ENCODE assay signal across 1 cellular context in the genomic region with DNA sequence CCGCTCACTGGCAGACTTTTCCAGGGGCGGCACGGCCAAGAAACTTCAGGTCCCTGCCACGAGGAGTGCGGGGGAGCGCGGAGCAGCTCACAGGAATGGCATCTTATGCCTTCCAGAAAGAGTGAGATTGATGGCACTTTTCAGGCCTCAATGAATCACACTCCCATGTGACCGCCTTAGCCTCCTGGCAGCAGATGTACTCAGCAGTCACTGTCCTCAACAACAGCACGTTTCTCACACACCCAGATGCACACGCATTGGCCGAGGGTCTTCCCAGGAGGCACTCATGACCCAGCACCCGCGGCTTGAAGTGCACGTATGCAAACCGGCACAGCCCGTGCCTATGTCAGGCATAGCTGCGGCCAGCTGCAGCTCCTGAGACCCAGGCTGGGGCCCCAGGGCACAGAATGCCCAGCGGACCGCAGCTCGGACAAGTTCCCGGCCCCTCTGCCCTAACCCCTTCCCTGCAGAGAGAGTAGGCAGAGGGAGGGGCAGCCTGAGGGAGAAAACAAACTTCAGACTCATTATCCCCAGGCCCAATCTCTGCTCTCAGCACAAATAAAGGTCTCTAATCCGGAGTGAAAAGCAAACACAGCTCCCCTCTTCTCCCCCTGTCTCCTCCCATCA.
A peak's percentile ranks its signal among the peaks of the same experiment; 100 is the strongest.
TF ChIP-seq lines count a peak whose summit lies in the region.

No MANE protein-coding gene starts in this region.

TF ChIP-seq in HepG2, 621 proteins besides CTCF, POLR2A, EP300 and RAD21 (continued from another document and continues in another):
- TF ChIP-seq, protein P1, sequence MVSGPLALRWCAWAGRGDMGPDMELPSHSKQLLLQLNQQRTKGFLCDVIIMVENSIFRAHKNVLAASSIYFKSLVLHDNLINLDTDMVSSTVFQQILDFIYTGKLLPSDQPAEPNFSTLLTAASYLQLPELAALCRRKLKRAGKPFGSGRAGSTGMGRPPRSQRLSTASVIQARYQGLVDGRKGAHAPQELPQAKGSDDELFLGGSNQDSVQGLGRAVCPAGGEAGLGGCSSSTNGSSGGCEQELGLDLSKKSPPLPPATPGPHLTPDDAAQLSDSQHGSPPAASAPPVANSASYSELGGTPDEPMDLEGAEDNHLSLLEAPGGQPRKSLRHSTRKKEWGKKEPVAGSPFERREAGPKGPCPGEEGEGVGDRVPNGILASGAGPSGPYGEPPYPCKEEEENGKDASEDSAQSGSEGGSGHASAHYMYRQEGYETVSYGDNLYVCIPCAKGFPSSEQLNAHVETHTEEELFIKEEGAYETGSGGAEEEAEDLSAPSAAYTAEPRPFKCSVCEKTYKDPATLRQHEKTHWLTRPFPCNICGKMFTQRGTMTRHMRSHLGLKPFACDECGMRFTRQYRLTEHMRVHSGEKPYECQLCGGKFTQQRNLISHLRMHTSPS (CRISPR knock-in tag; IDR thresholded peaks at IDR 0.05; ENCODE audit: low read depth) = peak; percentile 77
- TF ChIP-seq ZNF605 (CRISPR knock-in tag; IDR thresholded peaks at IDR 0.05) (0 out of 2 replicates have a peak, but pooled peaks have one; percentile 65), FOXA1 (IDR thresholded peaks at IDR 0.05) (no peak), FOXA1 (CRISPR knock-in tag; IDR thresholded peaks at IDR 0.05) (0 out of 2 replicates have a peak, but pooled peaks have one; percentile 37), MTA1 (CRISPR knock-in tag; IDR thresholded peaks at IDR 0.05; ENCODE audit: borderline replicate concordance) (peak; percentile 57; the same call in 1 of the 2 replicates), SAP130 (CRISPR knock-in tag; IDR thresholded peaks at IDR 0.05; ENCODE audit: low read depth) (peak; percentile 39; the same call in 1 of the 2 replicates), ZNF329 (CRISPR knock-in tag; IDR thresholded peaks at IDR 0.05; ENCODE audit: low read depth) (0 out of 2 replicates have a peak, but pooled peaks have one; percentile 63), ZFY (CRISPR knock-in tag; IDR thresholded peaks at IDR 0.05) (peak; percentile 53; the same call in 1 of the 2 replicates), ZNF709 (CRISPR knock-in tag; IDR thresholded peaks at IDR 0.05) (0 out of 2 replicates have a peak, but pooled peaks have one; percentile 35), SP140L (CRISPR knock-in tag; IDR thresholded peaks at IDR 0.05; ENCODE audit: borderline replicate concordance) (no peak), KDM5B (CRISPR knock-in tag; IDR thresholded peaks at IDR 0.05; ENCODE audit: borderline replicate concordance) (peak; percentile 19; the same call in 1 of the 2 replicates), ZNF614 (CRISPR knock-in tag; IDR thresholded peaks at IDR 0.05; ENCODE audit: borderline replicate concordance) (no peak), ZMYM3 (CRISPR knock-in tag; IDR thresholded peaks at IDR 0.05) (peak; percentile 50), SOX13 (IDR thresholded peaks at IDR 0.05) (no peak), SOX13 (CRISPR knock-in tag; conservative IDR thresholded peaks at IDR 0.05 in 1 of 2, IDR thresholded peaks at IDR 0.05 in 1 of 2) (peak in 1 of 2 experiments; percentile 38; a peak in 1 of 4 replicates), ISL2 (CRISPR knock-in tag; IDR thresholded peaks at IDR 0.05) (peak; percentile 61; the same call in 1 of the 2 replicates), SIX4 (CRISPR knock-in tag; IDR thresholded peaks at IDR 0.05) (no peak), SNAPC2 (CRISPR knock-in tag; IDR thresholded peaks at IDR 0.05) (no peak), ZNF530 (CRISPR knock-in tag; IDR thresholded peaks at IDR 0.05; ENCODE audit: low read depth) (no peak), BCL6 (CRISPR knock-in tag; IDR thresholded peaks at IDR 0.05) (peak; percentile 70), ZBTB7A (CRISPR knock-in tag; IDR thresholded peaks at IDR 0.05) (peak; percentile 73), ZNF264 (CRISPR knock-in tag; IDR thresholded peaks at IDR 0.05) (0 out of 2 replicates have a peak, but pooled peaks have one; percentile 28), ZNF124 (CRISPR knock-in tag; IDR thresholded peaks at IDR 0.05) (peak; percentile 22; the same call in 1 of the 2 replicates), AKAP8 (CRISPR knock-in tag; IDR thresholded peaks at IDR 0.05) (no peak), ZNF333 (CRISPR knock-in tag; IDR thresholded peaks at IDR 0.05; ENCODE audit: borderline replicate concordance) (no peak), ZFP90 (CRISPR knock-in tag; IDR thresholded peaks at IDR 0.05; ENCODE audit: borderline replicate concordance) (peak; percentile 75; the same call in 1 of the 2 replicates)
- TF ChIP-seq, protein P2, sequence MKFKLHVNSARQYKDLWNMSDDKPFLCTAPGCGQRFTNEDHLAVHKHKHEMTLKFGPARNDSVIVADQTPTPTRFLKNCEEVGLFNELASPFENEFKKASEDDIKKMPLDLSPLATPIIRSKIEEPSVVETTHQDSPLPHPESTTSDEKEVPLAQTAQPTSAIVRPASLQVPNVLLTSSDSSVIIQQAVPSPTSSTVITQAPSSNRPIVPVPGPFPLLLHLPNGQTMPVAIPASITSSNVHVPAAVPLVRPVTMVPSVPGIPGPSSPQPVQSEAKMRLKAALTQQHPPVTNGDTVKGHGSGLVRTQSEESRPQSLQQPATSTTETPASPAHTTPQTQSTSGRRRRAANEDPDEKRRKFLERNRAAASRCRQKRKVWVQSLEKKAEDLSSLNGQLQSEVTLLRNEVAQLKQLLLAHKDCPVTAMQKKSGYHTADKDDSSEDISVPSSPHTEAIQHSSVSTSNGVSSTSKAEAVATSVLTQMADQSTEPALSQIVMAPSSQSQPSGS (CRISPR knock-in tag; IDR thresholded peaks at IDR 0.05) = 0 out of 2 replicates have a peak, but pooled peaks have one; percentile 23
- TF ChIP-seq, protein P3, sequence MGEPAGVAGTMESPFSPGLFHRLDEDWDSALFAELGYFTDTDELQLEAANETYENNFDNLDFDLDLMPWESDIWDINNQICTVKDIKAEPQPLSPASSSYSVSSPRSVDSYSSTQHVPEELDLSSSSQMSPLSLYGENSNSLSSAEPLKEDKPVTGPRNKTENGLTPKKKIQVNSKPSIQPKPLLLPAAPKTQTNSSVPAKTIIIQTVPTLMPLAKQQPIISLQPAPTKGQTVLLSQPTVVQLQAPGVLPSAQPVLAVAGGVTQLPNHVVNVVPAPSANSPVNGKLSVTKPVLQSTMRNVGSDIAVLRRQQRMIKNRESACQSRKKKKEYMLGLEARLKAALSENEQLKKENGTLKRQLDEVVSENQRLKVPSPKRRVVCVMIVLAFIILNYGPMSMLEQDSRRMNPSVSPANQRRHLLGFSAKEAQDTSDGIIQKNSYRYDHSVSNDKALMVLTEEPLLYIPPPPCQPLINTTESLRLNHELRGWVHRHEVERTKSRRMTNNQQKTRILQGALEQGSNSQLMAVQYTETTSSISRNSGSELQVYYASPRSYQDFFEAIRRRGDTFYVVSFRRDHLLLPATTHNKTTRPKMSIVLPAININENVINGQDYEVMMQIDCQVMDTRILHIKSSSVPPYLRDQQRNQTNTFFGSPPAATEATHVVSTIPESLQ (CRISPR knock-in tag; conservative IDR thresholded peaks at IDR 0.05) = no peak
- TF ChIP-seq, protein P4, sequence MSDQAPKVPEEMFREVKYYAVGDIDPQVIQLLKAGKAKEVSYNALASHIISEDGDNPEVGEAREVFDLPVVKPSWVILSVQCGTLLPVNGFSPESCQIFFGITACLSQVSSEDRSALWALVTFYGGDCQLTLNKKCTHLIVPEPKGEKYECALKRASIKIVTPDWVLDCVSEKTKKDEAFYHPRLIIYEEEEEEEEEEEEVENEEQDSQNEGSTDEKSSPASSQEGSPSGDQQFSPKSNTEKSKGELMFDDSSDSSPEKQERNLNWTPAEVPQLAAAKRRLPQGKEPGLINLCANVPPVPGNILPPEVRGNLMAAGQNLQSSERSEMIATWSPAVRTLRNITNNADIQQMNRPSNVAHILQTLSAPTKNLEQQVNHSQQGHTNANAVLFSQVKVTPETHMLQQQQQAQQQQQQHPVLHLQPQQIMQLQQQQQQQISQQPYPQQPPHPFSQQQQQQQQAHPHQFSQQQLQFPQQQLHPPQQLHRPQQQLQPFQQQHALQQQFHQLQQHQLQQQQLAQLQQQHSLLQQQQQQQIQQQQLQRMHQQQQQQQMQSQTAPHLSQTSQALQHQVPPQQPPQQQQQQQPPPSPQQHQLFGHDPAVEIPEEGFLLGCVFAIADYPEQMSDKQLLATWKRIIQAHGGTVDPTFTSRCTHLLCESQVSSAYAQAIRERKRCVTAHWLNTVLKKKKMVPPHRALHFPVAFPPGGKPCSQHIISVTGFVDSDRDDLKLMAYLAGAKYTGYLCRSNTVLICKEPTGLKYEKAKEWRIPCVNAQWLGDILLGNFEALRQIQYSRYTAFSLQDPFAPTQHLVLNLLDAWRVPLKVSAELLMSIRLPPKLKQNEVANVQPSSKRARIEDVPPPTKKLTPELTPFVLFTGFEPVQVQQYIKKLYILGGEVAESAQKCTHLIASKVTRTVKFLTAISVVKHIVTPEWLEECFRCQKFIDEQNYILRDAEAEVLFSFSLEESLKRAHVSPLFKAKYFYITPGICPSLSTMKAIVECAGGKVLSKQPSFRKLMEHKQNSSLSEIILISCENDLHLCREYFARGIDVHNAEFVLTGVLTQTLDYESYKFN (CRISPR knock-in tag; conservative IDR thresholded peaks at IDR 0.05) = peak; percentile 76
- TF ChIP-seq, protein P5, sequence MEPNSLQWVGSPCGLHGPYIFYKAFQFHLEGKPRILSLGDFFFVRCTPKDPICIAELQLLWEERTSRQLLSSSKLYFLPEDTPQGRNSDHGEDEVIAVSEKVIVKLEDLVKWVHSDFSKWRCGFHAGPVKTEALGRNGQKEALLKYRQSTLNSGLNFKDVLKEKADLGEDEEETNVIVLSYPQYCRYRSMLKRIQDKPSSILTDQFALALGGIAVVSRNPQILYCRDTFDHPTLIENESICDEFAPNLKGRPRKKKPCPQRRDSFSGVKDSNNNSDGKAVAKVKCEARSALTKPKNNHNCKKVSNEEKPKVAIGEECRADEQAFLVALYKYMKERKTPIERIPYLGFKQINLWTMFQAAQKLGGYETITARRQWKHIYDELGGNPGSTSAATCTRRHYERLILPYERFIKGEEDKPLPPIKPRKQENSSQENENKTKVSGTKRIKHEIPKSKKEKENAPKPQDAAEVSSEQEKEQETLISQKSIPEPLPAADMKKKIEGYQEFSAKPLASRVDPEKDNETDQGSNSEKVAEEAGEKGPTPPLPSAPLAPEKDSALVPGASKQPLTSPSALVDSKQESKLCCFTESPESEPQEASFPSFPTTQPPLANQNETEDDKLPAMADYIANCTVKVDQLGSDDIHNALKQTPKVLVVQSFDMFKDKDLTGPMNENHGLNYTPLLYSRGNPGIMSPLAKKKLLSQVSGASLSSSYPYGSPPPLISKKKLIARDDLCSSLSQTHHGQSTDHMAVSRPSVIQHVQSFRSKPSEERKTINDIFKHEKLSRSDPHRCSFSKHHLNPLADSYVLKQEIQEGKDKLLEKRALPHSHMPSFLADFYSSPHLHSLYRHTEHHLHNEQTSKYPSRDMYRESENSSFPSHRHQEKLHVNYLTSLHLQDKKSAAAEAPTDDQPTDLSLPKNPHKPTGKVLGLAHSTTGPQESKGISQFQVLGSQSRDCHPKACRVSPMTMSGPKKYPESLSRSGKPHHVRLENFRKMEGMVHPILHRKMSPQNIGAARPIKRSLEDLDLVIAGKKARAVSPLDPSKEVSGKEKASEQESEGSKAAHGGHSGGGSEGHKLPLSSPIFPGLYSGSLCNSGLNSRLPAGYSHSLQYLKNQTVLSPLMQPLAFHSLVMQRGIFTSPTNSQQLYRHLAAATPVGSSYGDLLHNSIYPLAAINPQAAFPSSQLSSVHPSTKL (CRISPR knock-in tag; IDR thresholded peaks at IDR 0.05) = peak; percentile 29; the same call in 1 of the 2 replicates
- TF ChIP-seq, protein P6, sequence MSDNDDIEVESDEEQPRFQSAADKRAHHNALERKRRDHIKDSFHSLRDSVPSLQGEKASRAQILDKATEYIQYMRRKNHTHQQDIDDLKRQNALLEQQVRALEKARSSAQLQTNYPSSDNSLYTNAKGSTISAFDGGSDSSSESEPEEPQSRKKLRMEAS (IDR thresholded peaks at IDR 0.05) = peak; percentile 70
- TF ChIP-seq, protein P7, sequence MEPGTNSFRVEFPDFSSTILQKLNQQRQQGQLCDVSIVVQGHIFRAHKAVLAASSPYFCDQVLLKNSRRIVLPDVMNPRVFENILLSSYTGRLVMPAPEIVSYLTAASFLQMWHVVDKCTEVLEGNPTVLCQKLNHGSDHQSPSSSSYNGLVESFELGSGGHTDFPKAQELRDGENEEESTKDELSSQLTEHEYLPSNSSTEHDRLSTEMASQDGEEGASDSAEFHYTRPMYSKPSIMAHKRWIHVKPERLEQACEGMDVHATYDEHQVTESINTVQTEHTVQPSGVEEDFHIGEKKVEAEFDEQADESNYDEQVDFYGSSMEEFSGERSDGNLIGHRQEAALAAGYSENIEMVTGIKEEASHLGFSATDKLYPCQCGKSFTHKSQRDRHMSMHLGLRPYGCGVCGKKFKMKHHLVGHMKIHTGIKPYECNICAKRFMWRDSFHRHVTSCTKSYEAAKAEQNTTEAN (CRISPR knock-in tag; conservative IDR thresholded peaks at IDR 0.05) = peak; percentile 39; the same call in 1 of the 2 replicates
- TF ChIP-seq, protein P8, sequence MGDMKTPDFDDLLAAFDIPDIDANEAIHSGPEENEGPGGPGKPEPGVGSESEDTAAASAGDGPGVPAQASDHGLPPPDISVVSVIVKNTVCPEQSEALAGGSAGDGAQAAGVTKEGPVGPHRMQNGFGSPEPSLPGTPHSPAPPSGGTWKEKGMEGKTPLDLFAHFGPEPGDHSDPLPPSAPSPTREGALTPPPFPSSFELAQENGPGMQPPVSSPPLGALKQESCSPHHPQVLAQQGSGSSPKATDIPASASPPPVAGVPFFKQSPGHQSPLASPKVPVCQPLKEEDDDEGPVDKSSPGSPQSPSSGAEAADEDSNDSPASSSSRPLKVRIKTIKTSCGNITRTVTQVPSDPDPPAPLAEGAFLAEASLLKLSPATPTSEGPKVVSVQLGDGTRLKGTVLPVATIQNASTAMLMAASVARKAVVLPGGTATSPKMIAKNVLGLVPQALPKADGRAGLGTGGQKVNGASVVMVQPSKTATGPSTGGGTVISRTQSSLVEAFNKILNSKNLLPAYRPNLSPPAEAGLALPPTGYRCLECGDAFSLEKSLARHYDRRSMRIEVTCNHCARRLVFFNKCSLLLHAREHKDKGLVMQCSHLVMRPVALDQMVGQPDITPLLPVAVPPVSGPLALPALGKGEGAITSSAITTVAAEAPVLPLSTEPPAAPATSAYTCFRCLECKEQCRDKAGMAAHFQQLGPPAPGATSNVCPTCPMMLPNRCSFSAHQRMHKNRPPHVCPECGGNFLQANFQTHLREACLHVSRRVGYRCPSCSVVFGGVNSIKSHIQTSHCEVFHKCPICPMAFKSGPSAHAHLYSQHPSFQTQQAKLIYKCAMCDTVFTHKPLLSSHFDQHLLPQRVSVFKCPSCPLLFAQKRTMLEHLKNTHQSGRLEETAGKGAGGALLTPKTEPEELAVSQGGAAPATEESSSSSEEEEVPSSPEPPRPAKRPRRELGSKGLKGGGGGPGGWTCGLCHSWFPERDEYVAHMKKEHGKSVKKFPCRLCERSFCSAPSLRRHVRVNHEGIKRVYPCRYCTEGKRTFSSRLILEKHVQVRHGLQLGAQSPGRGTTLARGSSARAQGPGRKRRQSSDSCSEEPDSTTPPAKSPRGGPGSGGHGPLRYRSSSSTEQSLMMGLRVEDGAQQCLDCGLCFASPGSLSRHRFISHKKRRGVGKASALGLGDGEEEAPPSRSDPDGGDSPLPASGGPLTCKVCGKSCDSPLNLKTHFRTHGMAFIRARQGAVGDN (CRISPR knock-in tag; IDR thresholded peaks at IDR 0.05) = peak; percentile 95
